9 cellular contexts compared by ENCODE assay signal in genomic region chr10:69057261-69057950, GRCh38. TPM values are rescaled to one million over a fixed set of nuclear protein-coding genes. Genes with fewer than 3 reads are reported as not detected.
DNase-seq lines count a peak whose midpoint lies in the region; ATAC-seq, FAIRE-seq and TF ChIP-seq lines count a peak whose summit lies in the region.
"Had no signal": no experiment of that assay in that cellular context is flagged by ENCODE, and none has a peak within 500 bp of the region (broad histone marks: within the 10 kb centered on the region; RNA-seq: fewer than 3 reads in every experiment).

No MANE protein-coding gene starts in this region.

- no peaks in the 10 kb centered on the region for H3K79me2 ChIP-seq in smooth muscle cell (ENCODE audit: low read depth)

- H3K36me3 ChIP-seq in smooth muscle cell (ENCODE audit: low read depth), result no peaks in the 10 kb centered on the region
- no peaks in the 10 kb centered on the region for H3K36me3 ChIP-seq in tibial nerve

- no peaks in the 10 kb centered on the region for H3K27me3 ChIP-seq in smooth muscle cell (ENCODE audit: low read depth)
- no peaks in the 10 kb centered on the region for H3K27me3 ChIP-seq in tibial nerve
- H3K27me3 ChIP-seq: body of pancreas had no signal

- H3K27ac ChIP-seq in A549, result peak overlapping the region; percentile 29 to 67; a peak in 4 of 6 replicates
- peak overlapping the region; percentile 81 for H3K27ac ChIP-seq in angular gyrus (ENCODE audit: low read depth, low read length)
- no peak overlapping the region for H3K27ac ChIP-seq in smooth muscle cell (ENCODE audit: low read depth)
- H3K27ac ChIP-seq in tibial nerve, result peak overlapping the region in 2 of 4 donors; percentile 71 to 74

- no peak for TF ChIP-seq POLR2A in A549 (IDR thresholded peaks at IDR 0.05; ENCODE audit: low read length)
- no peak for TF ChIP-seq POLR2A in tibial nerve (IDR thresholded peaks at IDR 0.05)

- no peak overlapping the region for H2AFZ ChIP-seq in smooth muscle cell (ENCODE audit: low read depth)

- DNase-seq in A549 (ENCODE audit: low read depth in 1 of 2, low spot score in 1 of 2) (no peak), KBM-7 (peak; percentile 87), medulla oblongata (ENCODE audit: extremely low spot score) (peak; percentile 77), NCI-H1048 (lab: John Stamatoyannopoulos, UW) (no peak), smooth muscle cell (lab: John Stamatoyannopoulos, UW; ENCODE audit: unreplicated experiment) (no peak), tibial nerve (ENCODE audit: low spot score in 2 of 2) (no peak), NCI-H774 (lab: John Stamatoyannopoulos, UW) (no peak)

- no peak overlapping the region for H3K4me2 ChIP-seq in A549
- H3K4me2 ChIP-seq in smooth muscle cell, result no peak overlapping the region

- POLR2A ChIA-PET in A549 (lab: Yijun Ruan, JAX), result no interaction called here

- no peak overlapping the region for H3K9ac ChIP-seq in smooth muscle cell (ENCODE audit: low read depth)

- CTCF ChIA-PET in A549 (lab: Yijun Ruan, JAX), result no interaction called here

- H4K20me1 ChIP-seq in smooth muscle cell (ENCODE audit: low read depth), result no peaks in the 10 kb centered on the region

- FAIRE-seq in A549 (lab: Jason Lieb, UNC), result no peak

- no peak for ATAC-seq in A549
- ATAC-seq: body of pancreas had no signal

- no peak overlapping the region for H3K4me3 ChIP-seq in A549
- no peak overlapping the region for H3K4me3 ChIP-seq in smooth muscle cell
- H3K4me3 ChIP-seq in tibial nerve, result no peak overlapping the region
- H3K4me3 ChIP-seq: body of pancreas had no signal

- peaks cover 21% of the 10 kb centered on the region for H3K4me1 ChIP-seq in A549
- no peaks in the 10 kb centered on the region for H3K4me1 ChIP-seq in smooth muscle cell (ENCODE audit: low read depth)
- peaks cover 0 to 25% (median 16%) of the 10 kb centered on the region in 4 donors for H3K4me1 ChIP-seq in tibial nerve

- TF ChIP-seq CTCF in A549 (IDR thresholded peaks at IDR 0.05) (no peak), smooth muscle cell (IDR thresholded peaks at IDR 0.05; ENCODE audit: borderline replicate concordance, insufficient read depth, poor library complexity, severe bottlenecking) (no peak), tibial nerve (IDR thresholded peaks at IDR 0.05) (peak in 1 of 5 experiments; percentile 7)

- TF ChIP-seq EP300 in A549 (IDR thresholded peaks at IDR 0.05) (no peak), tibial nerve (IDR thresholded peaks at IDR 0.05) (peak in 1 of 2 donors; percentile 59)

- no peaks in the 10 kb centered on the region for H3K9me3 ChIP-seq in A549
- H3K9me3 ChIP-seq in smooth muscle cell (replicated peaks; ENCODE audit: low read depth), result no peaks in the 10 kb centered on the region
- no peaks in the 10 kb centered on the region for H3K9me3 ChIP-seq in tibial nerve
- H3K9me3 ChIP-seq: body of pancreas had no signal

- no peak for TF ChIP-seq RAD21 in A549 (conservative IDR thresholded peaks at IDR 0.05 in 1 of 2, IDR thresholded peaks at IDR 0.05 in 1 of 2)

- no peaks in the 10 kb centered on the region for H3F3A ChIP-seq in smooth muscle cell (ENCODE audit: low read depth)

- whole genome bisulfite sequencing in A549 (ENCODE audit: missing lambda C conversion rate), result 84% methylated on average over 14 of the region's 14 CpGs
- 74% methylated on average over 14 of the region's 14 CpGs for WGBS in smooth muscle cell (ENCODE audit: low lambda C conversion rate)
- 47 to 63% methylated on average over 14 of the region's 14 CpGs for WGBS in tibial nerve, 2 donors

- in situ Hi-C loops in KBM-7 (cut with MboI; ENCODE audit: low pct_unique_long_range_greater_than_20kb, low sequenced_read_pairs), result no loop called here

TF ChIP-seq in A549, 52 proteins besides CTCF, POLR2A, EP300 and RAD21:
- TF ChIP-seq FOXS1 (CRISPR knock-in tag; IDR thresholded peaks at IDR 0.05) (no peak), ZC3H11A (IDR thresholded peaks at IDR 0.05) (no peak), EHMT2 (IDR thresholded peaks at IDR 0.05; ENCODE audit: low read depth) (no peak), ZSCAN20 (CRISPR knock-in tag; IDR thresholded peaks at IDR 0.05) (no peak), TP53 (CRISPR knock-in tag; IDR thresholded peaks at IDR 0.05) (no peak), ELK1 (IDR thresholded peaks at IDR 0.05; ENCODE audit: low read depth, low read length) (no peak)
TF ChIP-seq in A549: peak in this region for 0.

RNA-seq across cellular contexts. Expression of gene SRGN, which starts 30.5 kb away (rescaled TPM):
- polyA plus RNA-seq in A549 (2011; rRNA removed) (88.7 TPM in 2 replicates), A549 (2017; fragmentation: RNase III; extraction: RNeasy Plus Mini Kit Qiagen cat#74134 plus additional on column Dnase treatment) (50.5 to 59.3 TPM (median 51.9 TPM) in 3 replicates), smooth muscle cell (not detected in 2 replicates)
- polyA plus RNA-seq in A549 (2012; cell fraction: cytosol; rRNA removed), result 27.8 and 28.8 TPM in 2 replicates
- 10.4 and 19.6 TPM in 2 replicates for polyA plus RNA-seq in A549 (2012; cell fraction: nucleus; rRNA removed)
- 38.1 and 40.6 TPM in 2 replicates for polyA minus RNA-seq in A549 (2011; rRNA and poly(A)+ RNA removed)
- total RNA-seq in smooth muscle cell (not detected in 2 replicates), tibial nerve (100 to 1,000 TPM in 3 of 4 donors, 10 to 100 TPM in 1; 90.0 to 313 (median 105) TPM)

Comparison
In these comparisons a context has a peak if more than half of its experiments do, and no peak if none do; other contexts are left out.
1. DNase-seq: peak in KBM-7 (single experiment) and medulla oblongata (single experiment); none in A549 (0 of 2), NCI-H1048 (single experiment), smooth muscle cell (single experiment), tibial nerve (0 of 2) and NCI-H774 (single experiment).
2. RNA of gene SRGN, which starts 30.5 kb away (total RNA-seq): 90.0 to 313 TPM in tibial nerve; not detected in smooth muscle cell; every median in the first group is over 10 times any median in the second.